In genomic region chr7:120829487-120829886, GRCh38 we compare ENCODE assay signal across 23 cellular contexts. TPM values are rescaled to one million over a fixed set of nuclear protein-coding genes. Genes with fewer than 3 reads are reported as not detected.
"Had no signal": no experiment of that assay in that cellular context is flagged by ENCODE, and none has a peak within 500 bp of the region (broad histone marks: within the 10 kb centered on the region; RNA-seq: fewer than 3 reads in every experiment).

No MANE protein-coding gene starts in this region.

- H3K27ac ChIP-seq: ascending aorta, brain microvascular endothelial cell, heart left ventricle, left ventricle myocardium inferior, ovary, psoas muscle, testis, transverse colon had no signal

- H3K9me3 ChIP-seq: ascending aorta, ovary, testis, transverse colon had no signal

- H3K4me3 Mint-ChIP-seq: activated CD4-positive, alpha-beta memory T cell treated with anti-CD3 and anti-CD28 coated beads, Interleukin-2, amount 10 ng/mL, durations not matched to agents 7 days and 5 days; activated CD4-positive, alpha-beta T cell treated with anti-CD3 and anti-CD28 coated beads, Interleukin-2, amount 10 ng/mL, durations not matched to agents 7 days and 5 days; activated naive CD4-positive, alpha-beta T cell treated with anti-CD3 and anti-CD28 coated beads for 36 hours; activated naive CD8-positive, alpha-beta T cell treated with anti-CD3 and anti-CD28 coated beads, Interleukin-2, amount 10 ng/mL, durations not matched to agents 7 days and 5 days; activated T-cell treated with anti-CD3 and anti-CD28 coated beads, Interleukin-2, amount 50 U/mL, for 72 hours; endodermal cell; naive B cell had no signal

- H3K4me3 ChIP-seq: ascending aorta, heart left ventricle, left ventricle myocardium inferior, ovary, psoas muscle, testis, transverse colon had no signal

- H3K27me3 ChIP-seq: ascending aorta, brain microvascular endothelial cell, heart left ventricle, ovary, testis, transverse colon had no signal

- H3K36me3 Mint-ChIP-seq: activated naive CD8-positive, alpha-beta T cell treated with anti-CD3 and anti-CD28 coated beads, Interleukin-2, amount 10 ng/mL, durations not matched to agents 7 days and 5 days; naive B cell had no signal

- ATAC-seq: activated T-cell treated with anti-CD3 and anti-CD28 coated beads, Interleukin-2, amount 50 U/mL, for 72 hours; esophagus mucosa; heart left ventricle; psoas muscle; stimulated activated naive CD8-positive, alpha-beta T cell treated with anti-CD3 and anti-CD28 coated beads, Interleukin-15, Interleukin-2, amounts not matched to agents 100 U/mL and 50 U/mL, for 24 hours had no signal

- H3K27ac Mint-ChIP-seq: activated CD4-positive, alpha-beta memory T cell treated with anti-CD3 and anti-CD28 coated beads, Interleukin-2, amount 10 ng/mL, durations not matched to agents 7 days and 5 days; activated CD4-positive, alpha-beta T cell treated with anti-CD3 and anti-CD28 coated beads, Interleukin-2, amount 10 ng/mL, durations not matched to agents 7 days and 5 days; activated naive CD4-positive, alpha-beta T cell treated with anti-CD3 and anti-CD28 coated beads for 36 hours; activated naive CD8-positive, alpha-beta T cell treated with anti-CD3 and anti-CD28 coated beads, Interleukin-2, amount 10 ng/mL, durations not matched to agents 7 days and 5 days; activated T-cell treated with anti-CD3 and anti-CD28 coated beads, Interleukin-2, amount 50 U/mL, for 72 hours; endodermal cell; naive B cell had no signal

- DNase-seq: activated CD4-positive, alpha-beta memory T cell treated with anti-CD3 and anti-CD28 coated beads, Interleukin-2, amount 10 ng/mL, durations not matched to agents 7 days and 5 days; activated CD4-positive, alpha-beta T cell treated with anti-CD3 and anti-CD28 coated beads for 1 hour; activated CD4-positive, alpha-beta T cell treated with anti-CD3 and anti-CD28 coated beads, Interleukin-2, amount 10 ng/mL, durations not matched to agents 7 days and 5 days; activated naive CD4-positive, alpha-beta T cell treated with anti-CD3 and anti-CD28 coated beads for 36 hours; activated naive CD8-positive, alpha-beta T cell treated with anti-CD3 and anti-CD28 coated beads, Interleukin-2, amount 10 ng/mL, durations not matched to agents 7 days and 5 days; activated T-cell treated with anti-CD3 and anti-CD28 coated beads, Interleukin-2, amount 50 U/mL, for 72 hours; brain microvascular endothelial cell; central memory CD4-positive, alpha-beta T cell; endodermal cell; foreskin fibroblast; heart left ventricle; kidney glomerular epithelial cell; left ventricle myocardium inferior; naive B cell; ovary; psoas muscle; stimulated activated CD4-positive, alpha-beta T cell treated with anti-CD3 and anti-CD28 coated beads, Interleukin-4, amount 100 ng/mL, for 1 hour; stimulated activated naive CD8-positive, alpha-beta T cell treated with anti-CD3 and anti-CD28 coated beads, Interleukin-15, Interleukin-2, amounts not matched to agents 100 U/mL and 50 U/mL, for 24 hours; T-helper 2 cell; testis; transverse colon had no signal

- H3K4me1 ChIP-seq: ascending aorta, psoas muscle, testis had no signal

- H3K4me1 Mint-ChIP-seq: activated CD4-positive, alpha-beta memory T cell treated with anti-CD3 and anti-CD28 coated beads, Interleukin-2, amount 10 ng/mL, durations not matched to agents 7 days and 5 days; activated CD4-positive, alpha-beta T cell treated with anti-CD3 and anti-CD28 coated beads, Interleukin-2, amount 10 ng/mL, durations not matched to agents 7 days and 5 days; activated naive CD8-positive, alpha-beta T cell treated with anti-CD3 and anti-CD28 coated beads, Interleukin-2, amount 10 ng/mL, durations not matched to agents 7 days and 5 days; naive B cell had no signal

- H3K36me3 ChIP-seq: brain microvascular endothelial cell, ovary, transverse colon had no signal

- H3K9me3 Mint-ChIP-seq: activated CD4-positive, alpha-beta memory T cell treated with anti-CD3 and anti-CD28 coated beads, Interleukin-2, amount 10 ng/mL, durations not matched to agents 7 days and 5 days; activated CD4-positive, alpha-beta T cell treated with anti-CD3 and anti-CD28 coated beads, Interleukin-2, amount 10 ng/mL, durations not matched to agents 7 days and 5 days; activated naive CD4-positive, alpha-beta T cell treated with anti-CD3 and anti-CD28 coated beads for 36 hours; activated naive CD8-positive, alpha-beta T cell treated with anti-CD3 and anti-CD28 coated beads, Interleukin-2, amount 10 ng/mL, durations not matched to agents 7 days and 5 days; activated T-cell treated with anti-CD3 and anti-CD28 coated beads, Interleukin-2, amount 50 U/mL, for 72 hours had no signal

RNA-seq across cellular contexts. Expression of gene TSPAN12, which starts 28.5 kb away (rescaled TPM):
- total RNA-seq: activated CD4-positive, alpha-beta memory T cell treated with anti-CD3 and anti-CD28 coated beads, Interleukin-2, amount 10 ng/mL, durations not matched to agents 7 days and 5 days; activated CD4-positive, alpha-beta T cell treated with anti-CD3 and anti-CD28 coated beads, Interleukin-2, amount 10 ng/mL, durations not matched to agents 7 days and 5 days; activated naive CD4-positive, alpha-beta T cell treated with anti-CD3 and anti-CD28 coated beads for 36 hours; activated naive CD8-positive, alpha-beta T cell treated with anti-CD3 and anti-CD28 coated beads, Interleukin-2, amount 10 ng/mL, durations not matched to agents 7 days and 5 days had no signal
